8 cellular contexts compared by ENCODE assay signal in the genomic region with DNA sequence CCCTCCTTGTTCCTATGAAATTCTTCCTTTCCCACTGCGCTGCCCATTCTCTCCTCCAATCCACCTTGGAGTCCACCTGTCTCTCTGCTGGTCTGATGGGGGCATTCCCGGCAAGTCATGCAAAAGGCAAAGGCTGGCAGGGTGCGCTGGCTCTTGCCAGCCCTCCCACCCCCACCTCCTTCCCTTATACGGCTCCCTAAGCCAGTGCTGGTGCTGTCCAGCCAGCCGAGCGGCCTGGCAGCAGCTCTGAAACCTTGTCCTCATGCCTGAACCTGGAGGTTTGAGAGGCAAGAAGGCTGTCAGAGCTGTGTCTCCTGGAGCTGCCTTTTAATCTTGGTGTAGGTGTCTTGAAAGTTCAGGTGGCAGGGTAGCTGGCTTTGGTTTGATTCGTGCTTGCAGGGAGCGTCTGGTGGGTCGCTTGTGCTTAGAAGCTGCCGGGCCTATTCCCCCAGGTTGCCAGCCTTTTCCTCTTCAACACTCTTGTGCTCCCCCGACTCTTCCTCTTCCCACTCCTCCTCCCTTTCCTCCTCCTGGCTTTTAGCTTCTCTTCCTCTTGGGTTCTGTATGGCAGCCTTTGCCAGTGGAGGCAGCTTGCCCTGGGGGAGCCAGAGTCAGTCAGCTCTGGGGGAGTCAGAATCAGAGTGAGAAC. TPM values are rescaled to one million over a fixed set of nuclear protein-coding genes. Genes with fewer than 3 reads are reported as not detected.
A peak's percentile ranks its signal among the peaks of the same experiment; 100 is the strongest.
DNase-seq lines count a peak whose midpoint lies in the region; ATAC-seq and TF ChIP-seq lines count a peak whose summit lies in the region.

No MANE protein-coding gene starts in this region.

- H3K4me3 ChIP-seq in iPS-20b (ENCODE audit: low read length) (peak overlapping the region; percentile 92), skeletal muscle satellite cell (ENCODE audit: low read length) (peak overlapping the region; percentile 69), ovary (no peak overlapping the region)

- peaks cover 48% of the 10 kb centered on the region for H3K27me3 ChIP-seq in iPS-20b (ENCODE audit: insufficient read depth, low read length)
- H3K27me3 ChIP-seq in skeletal muscle satellite cell (ENCODE audit: control insufficient read depth, insufficient read depth, low read length), result peaks cover 33% of the 10 kb centered on the region
- H3K27me3 ChIP-seq in ovary, result no peaks in the 10 kb centered on the region

- TF ChIP-seq CTCF in ovary (IDR thresholded peaks at IDR 0.05), result no peak

- ATAC-seq in GM21381 (IDR thresholded peaks at IDR 0.05; ENCODE audit: unreplicated experiment), result no peak

- H3K9ac ChIP-seq in iPS-20b (ENCODE audit: low read depth, low read length) (peak overlapping the region; percentile 72; the same call in 1 of the 2 replicates), skeletal muscle satellite cell (ENCODE audit: low read depth, low read length) (no peak overlapping the region)

- TF ChIP-seq POLR2A in ovary (IDR thresholded peaks at IDR 0.05), result no peak

- peak overlapping the region; percentile 86 for H3K4me2 ChIP-seq in skeletal muscle satellite cell (ENCODE audit: low read length)

- H3K9me3 ChIP-seq in iPS-20b (ENCODE audit: insufficient read depth, low read depth, low read length) (no peaks in the 10 kb centered on the region; the same call in 1 of the 2 replicates), skeletal muscle satellite cell (replicated peaks; ENCODE audit: low read length) (no peaks in the 10 kb centered on the region), ovary (no peaks in the 10 kb centered on the region)

- intact Hi-C loops in ovary (cut with DNase I), result loop anchor here in 2 of 4 donors (10.0 kb wide), 1 partner anchor 202 kb away; no protein-coding TSS in a partner anchor

- peak; percentile 34 for DNase-seq in DMS 273 (lab: John Stamatoyannopoulos, UW; ENCODE audit: unreplicated experiment)
- DNase-seq in DMS 273 treated with DMSO at 0.1 percent for 48 hours (lab: John Stamatoyannopoulos, UW), result no peak
- DNase-seq in amniotic epithelial cell (ENCODE audit: low read depth), result peak; percentile 6
- DNase-seq in NCI-H1436 (lab: John Stamatoyannopoulos, UW), result no peak
- no peak for DNase-seq in ovary

- H3K4me1 ChIP-seq in iPS-20b (ENCODE audit: insufficient read depth, low read length) (peaks cover 9% of the 10 kb centered on the region), skeletal muscle satellite cell (ENCODE audit: control insufficient read depth, insufficient read depth, low read length) (peaks cover 32% of the 10 kb centered on the region), ovary (ENCODE audit: insufficient read depth) (peaks cover 5% of the 10 kb centered on the region)

- no peak for TF ChIP-seq EP300 in ovary (IDR thresholded peaks at IDR 0.05)

- 49 to 61% (median 56%) methylated on average over 11 of the region's 11 CpGs for WGBS in ovary, 3 donors

- peaks cover 22% of the 10 kb centered on the region; the same call in 1 of the 2 replicates for H3K36me3 ChIP-seq in iPS-20b (ENCODE audit: insufficient read depth, low read depth, low read length)
- H3K36me3 ChIP-seq in skeletal muscle satellite cell (ENCODE audit: insufficient read depth, low read length), result no peaks in the 10 kb centered on the region
- H3K36me3 ChIP-seq in ovary, result no peaks in the 10 kb centered on the region

- H3K27ac ChIP-seq in iPS-20b (ENCODE audit: low read length), result no peak overlapping the region
- H3K27ac ChIP-seq in ovary, result no peak overlapping the region

RNA-seq across cellular contexts. Expression of a gene that starts 0.7 kb away (rescaled TPM):
- total RNA-seq in skeletal muscle satellite cell (2012; rRNA removed), result 2.8 and 7.4 TPM in 2 replicates
- 1 to 10 TPM in 1 of 7 donors, under 1 TPM in 5, not detected in 1; 0.23 to 3.9 (median 0.51) TPM for total RNA-seq in ovary
- 1 to 10 TPM in 1 of 2 donors, under 1 TPM in 1; 0.94 to 1.3 TPM for polyA plus RNA-seq in ovary

Comparison
In these comparisons a context has a peak if more than half of its experiments do, and no peak if none do; other contexts are left out.
1. DNase-seq: peak in DMS 273 (single experiment) and amniotic epithelial cell (single experiment); none in DMS 273 treated with DMSO at 0.1 percent for 48 hours (single experiment), NCI-H1436 (single experiment) and ovary (0 of 5).